22 cellular contexts compared by ENCODE assay signal in the genomic region with DNA sequence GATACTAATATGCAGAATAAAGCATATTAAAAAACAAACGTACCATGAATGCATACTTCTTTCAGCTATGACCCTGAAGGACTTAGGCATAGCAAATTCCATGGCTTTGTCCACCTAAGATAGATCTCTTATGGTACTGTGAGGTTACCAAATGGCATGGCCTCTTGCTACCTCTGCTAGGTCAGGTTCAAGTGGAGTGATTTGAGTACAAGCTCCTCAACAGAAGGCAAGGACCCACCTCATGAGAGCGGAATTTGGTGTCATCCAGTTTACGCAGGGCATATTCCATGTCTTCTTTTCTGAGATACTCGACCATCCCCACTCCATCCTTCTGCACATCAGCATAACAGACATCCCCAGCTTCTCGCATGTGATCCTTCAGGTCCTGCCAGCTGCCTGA.
"Had no signal": no experiment of that assay in that cellular context is flagged by ENCODE, and none has a peak within 500 bp of the region (broad histone marks: within the 10 kb centered on the region; RNA-seq: fewer than 3 reads in every experiment).

No MANE protein-coding gene starts in this region.

- H3K9me3 Mint-ChIP-seq: dendritic cell treated with granulocyte-macrophage colony-stimulating factor and Interleukin-4, amounts not matched to agents 40 ng/mL and 50 ng/mL, for 4 days; effector memory CD8-positive, alpha-beta T cell; memory B cell; nephron; stimulated activated memory B cell treated with anti-CD40 and anti-IgM and Interleukin-4, amounts not matched to agents 10 μg/mL and 1 μg/mL and 100 μg/mL, for 72 hours had no signal

- DNase-seq: effector memory CD8-positive, alpha-beta T cell; esophagus squamous epithelium; foreskin fibroblast; glutamatergic neuron; islet precursor cell; left ventricle myocardium inferior; lower lobe of right lung; midbrain; psoas muscle; retina; stimulated activated CD4-positive, alpha-beta T cell treated with anti-CD3 and anti-CD28 coated beads, Interleukin-4, amount 100 ng/mL, for 1 hour; stomach; substantia nigra; transverse colon had no signal

- H2AFZ ChIP-seq: parathyroid adenoma had no signal

- H3K9me3 ChIP-seq: esophagus squamous epithelium, gastroesophageal sphincter, left ventricle myocardium inferior, lower lobe of right lung, psoas muscle, right lobe of liver, stomach, thoracic aorta, transverse colon had no signal

- ATAC-seq: effector memory CD8-positive, alpha-beta T cell; gastroesophageal sphincter; lower lobe of right lung; psoas muscle; right lobe of liver; stimulated activated memory B cell treated with anti-CD40 and anti-IgM and Interleukin-4, amounts not matched to agents 10 μg/mL and 1 μg/mL and 100 μg/mL, for 72 hours had no signal

- H3K4me3 ChIP-seq: esophagus squamous epithelium, gastroesophageal sphincter, left ventricle myocardium inferior, lower lobe of right lung, psoas muscle, right lobe of liver, stomach, thoracic aorta, transverse colon had no signal

- H3K27ac Mint-ChIP-seq: dendritic cell treated with granulocyte-macrophage colony-stimulating factor and Interleukin-4, amounts not matched to agents 40 ng/mL and 50 ng/mL, for 4 days; memory B cell; stimulated activated memory B cell treated with anti-CD40 and anti-IgM and Interleukin-4, amounts not matched to agents 10 μg/mL and 1 μg/mL and 100 μg/mL, for 72 hours had no signal

- H3K9ac ChIP-seq: parathyroid adenoma had no signal

- H3K27me3 ChIP-seq: esophagus squamous epithelium, gastroesophageal sphincter, right lobe of liver, stomach, transverse colon had no signal

- H3K27ac ChIP-seq: esophagus squamous epithelium, gastroesophageal sphincter, left ventricle myocardium inferior, lower lobe of right lung, parathyroid adenoma, psoas muscle, right lobe of liver, stomach, thoracic aorta, transverse colon had no signal

- H3K4me3 Mint-ChIP-seq: dendritic cell treated with granulocyte-macrophage colony-stimulating factor and Interleukin-4, amounts not matched to agents 40 ng/mL and 50 ng/mL, for 4 days; effector memory CD8-positive, alpha-beta T cell; memory B cell; nephron; stimulated activated memory B cell treated with anti-CD40 and anti-IgM and Interleukin-4, amounts not matched to agents 10 μg/mL and 1 μg/mL and 100 μg/mL, for 72 hours had no signal

- H3K27me3 Mint-ChIP-seq: dendritic cell treated with granulocyte-macrophage colony-stimulating factor and Interleukin-4, amounts not matched to agents 40 ng/mL and 50 ng/mL, for 4 days; effector memory CD8-positive, alpha-beta T cell; memory B cell; stimulated activated memory B cell treated with anti-CD40 and anti-IgM and Interleukin-4, amounts not matched to agents 10 μg/mL and 1 μg/mL and 100 μg/mL, for 72 hours had no signal
